In genomic region chr3:111721702-111722205, GRCh38 we compare ENCODE assay signal across 16 cellular contexts. TPM values are rescaled to one million over a fixed set of nuclear protein-coding genes. Genes with fewer than 3 reads are reported as not detected.
DNase-seq lines count a peak whose midpoint lies in the region; ATAC-seq and TF ChIP-seq lines count a peak whose summit lies in the region.
"Had no signal": no experiment of that assay in that cellular context is flagged by ENCODE, and none has a peak within 500 bp of the region (broad histone marks: within the 10 kb centered on the region; RNA-seq: fewer than 3 reads in every experiment).

No MANE protein-coding gene starts in this region.

- no peak overlapping the region for H2AFZ ChIP-seq in Karpas-422 (ENCODE audit: low read length)
- H2AFZ ChIP-seq: GM23338 had no signal

- H3K9me3 ChIP-seq in Karpas-422 (ENCODE audit: low read length) (no peaks in the 10 kb centered on the region), SJCRH30 (replicated peaks) (no peaks in the 10 kb centered on the region), esophagus muscularis mucosa (no peaks in the 10 kb centered on the region)
- H3K9me3 ChIP-seq: BLaER1 treated with 17β-estradiol and CSF1 and Interleukin-3, amounts not matched to agents 10 nM and 100 nM had no signal

- H3K9ac ChIP-seq in Karpas-422 (ENCODE audit: low read length): no peak overlapping the region
- H3K9ac ChIP-seq: BLaER1 treated with 17β-estradiol and CSF1 and Interleukin-3, amounts not matched to agents 10 nM and 100 nM had no signal

- intact Hi-C loops in esophagus muscularis mucosa (cut with DNase I): loop anchor here (5.0 kb wide), 1 partner anchor 86 kb away; no protein-coding TSS in a partner anchor

- H3K4me3 ChIP-seq in Karpas-422 (ENCODE audit: low read length) (no peak overlapping the region), SJCRH30 (no peak overlapping the region), esophagus muscularis mucosa (no peak overlapping the region)
- H3K4me3 ChIP-seq: BLaER1 treated with 17β-estradiol and CSF1 and Interleukin-3, amounts not matched to agents 10 nM and 100 nM; GM23338 had no signal

- ATAC-seq in stimulated activated naive CD8-positive, alpha-beta T cell treated with anti-CD3 and anti-CD28 coated beads, Interleukin-15, amount 100 ng/mL, for 72 hours: no peak
- ATAC-seq: CD8-positive, alpha-beta T cell; GM23338 had no signal

- no peaks in the 10 kb centered on the region for H3K79me2 ChIP-seq in Karpas-422 (ENCODE audit: low read length)

- no peak for TF ChIP-seq POLR2A in esophagus muscularis mucosa (IDR thresholded peaks at IDR 0.05; ENCODE audit: low read depth)

- H3K4me3 Mint-ChIP-seq in stimulated activated naive CD8-positive, alpha-beta T cell treated with anti-CD3 and anti-CD28 coated beads, Interleukin-15, amount 100 ng/mL, for 72 hours: no peak overlapping the region
- H3K4me3 Mint-ChIP-seq: B cell; CD8-positive, alpha-beta T cell; GM23338; HFFc6 had no signal

- H3K27ac ChIP-seq in Karpas-422 (ENCODE audit: low read length) (peak overlapping the region; percentile 68; the same call in 1 of the 2 replicates), SJCRH30 (peak overlapping the region; percentile 48), esophagus muscularis mucosa (replicated peaks in 1 of 4) (peak overlapping the region in 2 of 4 donors; percentile 4 to 27)
- H3K27ac ChIP-seq: BLaER1 treated with 17β-estradiol and CSF1 and Interleukin-3, amounts not matched to agents 10 nM and 100 nM had no signal

- H3K27me3 ChIP-seq in Karpas-422 (ENCODE audit: low read length) (no peaks in the 10 kb centered on the region), SJCRH30 (no peaks in the 10 kb centered on the region), esophagus muscularis mucosa (no peaks in the 10 kb centered on the region)
- H3K27me3 ChIP-seq: BLaER1 treated with 17β-estradiol and CSF1 and Interleukin-3, amounts not matched to agents 10 nM and 100 nM had no signal

- H3K36me3 ChIP-seq in Karpas-422 (ENCODE audit: insufficient read depth, low read length) (no peaks in the 10 kb centered on the region), SJCRH30 (no peaks in the 10 kb centered on the region), esophagus muscularis mucosa (no peaks in the 10 kb centered on the region)

- no peaks in the 10 kb centered on the region for H3K9me3 Mint-ChIP-seq in stimulated activated naive CD8-positive, alpha-beta T cell treated with anti-CD3 and anti-CD28 coated beads, Interleukin-15, amount 100 ng/mL, for 72 hours
- H3K9me3 Mint-ChIP-seq: CD8-positive, alpha-beta T cell; GM23338; HFFc6 had no signal

- H4K20me1 ChIP-seq in Karpas-422 (ENCODE audit: insufficient read depth, low read depth, low read length): no peaks in the 10 kb centered on the region

- no peak overlapping the region for H3K4me2 ChIP-seq in Karpas-422 (ENCODE audit: low read depth, low read length, poor library complexity, severe bottlenecking)
- H3K4me2 ChIP-seq: BLaER1 treated with 17β-estradiol and CSF1 and Interleukin-3, amounts not matched to agents 10 nM and 100 nM; GM23338 had no signal

- H3K9me2 ChIP-seq in Karpas-422 (replicated peaks; ENCODE audit: insufficient read depth, low read length): no peaks in the 10 kb centered on the region

- peaks cover 14% of the 10 kb centered on the region for H3K4me1 Mint-ChIP-seq in stimulated activated naive CD8-positive, alpha-beta T cell treated with anti-CD3 and anti-CD28 coated beads, Interleukin-15, amount 100 ng/mL, for 72 hours
- H3K4me1 Mint-ChIP-seq: B cell had no signal

- DNase-seq in NCI-H510A treated with DMSO at 0.1 percent for 48 hours (lab: John Stamatoyannopoulos, UW): peak; percentile 17
- no peak for DNase-seq in NCI-H510A (lab: John Stamatoyannopoulos, UW)
- no peak for DNase-seq in Karpas-422
- no peak for DNase-seq in SJCRH30
- DNase-seq in esophagus muscularis mucosa (ENCODE audit: extremely low spot score): peak; percentile 86
- no peak for DNase-seq in stimulated activated naive CD8-positive, alpha-beta T cell treated with anti-CD3 and anti-CD28 coated beads, Interleukin-15, amount 100 ng/mL, for 72 hours
- DNase-seq in stimulated activated CD4-positive, alpha-beta T cell treated with anti-CD3 and anti-CD28 coated beads, Interleukin-4, amount 100 ng/mL, for 24 hours: no peak
- no peak for DNase-seq in activated CD4-positive, alpha-beta T cell treated with anti-CD3 and anti-CD28 coated beads, Interleukin-2, amount 50 U/mL, for 48 hours
- DNase-seq: Calu3; CD8-positive, alpha-beta T cell; HCEC 1CT; HFFc6; IMR-90 had no signal

- 88% methylated on average over 7 of the region's 7 CpGs for WGBS in esophagus muscularis mucosa

- H3K4me1 ChIP-seq in Karpas-422 (ENCODE audit: low read length) (peaks cover 75% of the 10 kb centered on the region), SJCRH30 (peaks cover 51% of the 10 kb centered on the region), esophagus muscularis mucosa (peaks cover 0 to 43% (median 40%) of the 10 kb centered on the region in 4 donors)
- H3K4me1 ChIP-seq: BLaER1 treated with 17β-estradiol and CSF1 and Interleukin-3, amounts not matched to agents 10 nM and 100 nM had no signal

- no peaks in the 10 kb centered on the region for H3K27me3 Mint-ChIP-seq in stimulated activated naive CD8-positive, alpha-beta T cell treated with anti-CD3 and anti-CD28 coated beads, Interleukin-15, amount 100 ng/mL, for 72 hours
- H3K27me3 Mint-ChIP-seq: B cell had no signal

- no peak for TF ChIP-seq CTCF in esophagus muscularis mucosa (IDR thresholded peaks at IDR 0.05)

- TF ChIP-seq EP300 in esophagus muscularis mucosa (IDR thresholded peaks at IDR 0.05): no peak

- H3K27ac Mint-ChIP-seq in stimulated activated naive CD8-positive, alpha-beta T cell treated with anti-CD3 and anti-CD28 coated beads, Interleukin-15, amount 100 ng/mL, for 72 hours: no peak overlapping the region
- H3K27ac Mint-ChIP-seq: B cell; CD8-positive, alpha-beta T cell; GM23338; HFFc6 had no signal

RNA-seq across cellular contexts. Expression of gene PLCXD2, which starts 47.3 kb away (rescaled TPM):
- total RNA-seq in Karpas-422 (2014; rRNA removed; shearing (Covaris generic); ENCODE audit: low replicate concordance): 3.0 and 4.5 TPM in 2 replicates
- total RNA-seq in SJCRH30 (2014; rRNA removed; shearing (Covaris generic)): 3.0 and 3.3 TPM in 2 replicates
- total RNA-seq in esophagus muscularis mucosa: 1 to 10 TPM in 1 of 4 donors, under 1 TPM in 3; 0.33 to 1.0 (median 0.52) TPM

Comparison
In these comparisons a context has a peak if more than half of its experiments do, and no peak if none do; other contexts are left out.
1. DNase-seq: peak in NCI-H510A treated with DMSO at 0.1 percent for 48 hours (single experiment) and esophagus muscularis mucosa (single experiment); none in NCI-H510A (single experiment), Karpas-422 (single experiment), SJCRH30 (0 of 2), stimulated activated naive CD8-positive, alpha-beta T cell treated with anti-CD3 and anti-CD28 coated beads, Interleukin-15, amount 100 ng/mL, for 72 hours (0 of 2), stimulated activated CD4-positive, alpha-beta T cell treated with anti-CD3 and anti-CD28 coated beads, Interleukin-4, amount 100 ng/mL, for 24 hours (single experiment) and activated CD4-positive, alpha-beta T cell treated with anti-CD3 and anti-CD28 coated beads, Interleukin-2, amount 50 U/mL, for 48 hours (0 of 2).